Comparison of ENCODE assay signal across 6 cellular contexts in the genomic region with DNA sequence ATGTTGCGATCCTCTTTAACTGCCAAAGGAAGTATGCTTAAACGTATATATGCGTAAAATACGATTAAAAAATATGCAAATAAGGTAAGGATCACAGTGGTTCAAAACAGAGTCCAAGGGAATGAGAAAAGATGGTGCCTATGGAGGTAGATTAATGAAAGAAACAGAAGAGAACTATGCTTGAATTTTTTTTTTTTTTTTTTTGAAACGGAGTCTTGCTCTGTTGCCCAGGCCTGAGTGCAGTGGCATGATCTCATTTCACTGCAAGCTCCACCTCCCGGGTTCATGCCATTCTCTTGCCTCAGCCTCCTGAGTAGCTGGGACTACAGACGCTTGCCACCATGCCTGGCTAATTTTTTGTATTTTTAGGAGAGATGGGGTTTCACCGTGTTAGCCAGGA. TPM values are rescaled to one million over a fixed set of nuclear protein-coding genes. Genes with fewer than 3 reads are reported as not detected.
"Had no signal": no experiment of that assay in that cellular context is flagged by ENCODE, and none has a peak within 500 bp of the region (broad histone marks: within the 10 kb centered on the region; RNA-seq: fewer than 3 reads in every experiment).

No MANE protein-coding gene starts in this region.

RNA-seq across cellular contexts. Expression of gene SLC23A1, which starts 37.7 kb away (rescaled TPM):
- total RNA-seq: dermis microvascular lymphatic vessel endothelial cell, heart left ventricle, kidney epithelial cell, left ventricle myocardium superior, posterior vena cava, right cardiac atrium had no signal
- polyA plus RNA-seq: heart left ventricle had no signal

RNA-seq across cellular contexts. Expression of gene MZB1, which starts 44.3 kb away (rescaled TPM):
- total RNA-seq: dermis microvascular lymphatic vessel endothelial cell, kidney epithelial cell had no signal
